34 cellular contexts compared by ENCODE assay signal in genomic region chr13:24698686-24699085, GRCh38. TPM values are rescaled to one million over a fixed set of nuclear protein-coding genes. Genes with fewer than 3 reads are reported as not detected.
"Had no signal": no experiment of that assay in that cellular context is flagged by ENCODE, and none has a peak within 500 bp of the region (broad histone marks: within the 10 kb centered on the region; RNA-seq: fewer than 3 reads in every experiment).

No MANE protein-coding gene starts in this region.

- H3K27ac ChIP-seq: ascending aorta, breast epithelium, cardiac muscle cell, colonic mucosa, epithelial cell of prostate, esophagus squamous epithelium, gastroesophageal sphincter had no signal

- DNase-seq: activated CD4-positive, alpha-beta memory T cell treated with anti-CD3 and anti-CD28 coated beads for 36 hours; activated CD4-positive, alpha-beta T cell treated with anti-CD3 and anti-CD28 coated beads for 36 hours; activated CD4-positive, alpha-beta T cell treated with anti-CD3 and anti-CD28 coated beads, Interleukin-2, amount 10 ng/mL, durations not matched to agents 24 days and 14 days; activated CD4-positive, CD25-positive, alpha-beta regulatory T cell; activated CD4-positive, CD25-positive, alpha-beta regulatory T cell treated with anti-CD3 and anti-CD28 coated beads, Interleukin-2, amount 50 U/mL, for 72 hours; activated CD8-positive, alpha-beta memory T cell treated with anti-CD3 and anti-CD28 coated beads, Interleukin-2, amount 10 ng/mL, durations not matched to agents 7 days and 5 days; activated CD8-positive, alpha-beta memory T cell treated with anti-CD3 and anti-CD28 coated beads, Interleukin-2, amount 50 U/mL, for 4 hours; activated CD8-positive, alpha-beta T cell treated with anti-CD3 and anti-CD28 coated beads, Interleukin-2, amount 10 ng/mL, durations not matched to agents 7 days and 5 days; activated effector memory CD4-positive, alpha-beta T cell treated with anti-CD3 and anti-CD28 coated beads, Interleukin-2, amount 50 U/mL, for 16 hours; activated naive CD4-positive, alpha-beta T cell treated with anti-CD3 and anti-CD28 coated beads, Interleukin-2, amount 10 ng/mL, durations not matched to agents 7 days and 5 days; activated naive CD8-positive, alpha-beta T cell treated with anti-CD3 and anti-CD28 coated beads, Interleukin-2, amount 10 ng/mL, durations not matched to agents 7 days and 5 days; activated T-cell treated with anti-CD3 and anti-CD28 coated beads, Interleukin-2, amount 50 U/mL, for 1 hour; activated T-cell treated with anti-CD3 and anti-CD28 coated beads, Interleukin-2, amount 50 U/mL, for 48 hours; central memory CD4-positive, alpha-beta T cell; cerebellar nuclear complex; colonic mucosa; effector CD8-positive, alpha-beta T cell; esophagus squamous epithelium; foreskin melanocyte; T-helper 2 cell had no signal

- H3K9me3 Mint-ChIP-seq: activated CD4-positive, alpha-beta memory T cell treated with anti-CD3 and anti-CD28 coated beads for 36 hours; activated CD4-positive, alpha-beta T cell treated with anti-CD3 and anti-CD28 coated beads, Interleukin-2, amount 10 ng/mL, durations not matched to agents 24 days and 14 days; activated naive CD4-positive, alpha-beta T cell treated with anti-CD3 and anti-CD28 coated beads, Interleukin-2, amount 10 ng/mL, durations not matched to agents 7 days and 5 days; activated naive CD4-positive, alpha-beta T cell treated with anti-CD3 and anti-CD28 coated beads, Interleukin-2, amount 50 U/mL, for 72 hours; activated naive CD8-positive, alpha-beta T cell treated with anti-CD3 and anti-CD28 coated beads, Interleukin-2, amount 10 ng/mL, durations not matched to agents 7 days and 5 days; activated T-helper 1 cell treated with anti-CD3 and anti-CD28 coated beads, Interleukin-12 subunit alpha, Interleukin-12 subunit beta, Interleukin-2, Interleukin-4 antibody, amounts not matched to agents 30 ng/mL and 10 ng/mL and 1 ng/mL, durations not matched to agents 14 hours and 24 hours and 36 hours; activated T-helper 2 cell treated with anti-CD3 and anti-CD28 coated beads, Interferon-gamma antibody, Interleukin-2, Interleukin-4, amounts not matched to agents 10 μg/mL and 5 μg/mL and 100 μg/mL, durations not matched to agents 14 hours and 24 hours and 36 hours; brain had no signal

- ATAC-seq: activated CD4-positive, alpha-beta T cell treated with anti-CD3 and anti-CD28 coated beads for 36 hours; activated CD8-positive, alpha-beta memory T cell treated with anti-CD3 and anti-CD28 coated beads, Interleukin-2, amount 10 ng/mL, durations not matched to agents 7 days and 5 days; activated CD8-positive, alpha-beta T cell treated with anti-CD3 and anti-CD28 coated beads, Interleukin-2, amount 10 ng/mL, durations not matched to agents 7 days and 5 days; activated naive CD4-positive, alpha-beta T cell treated with anti-CD3 and anti-CD28 coated beads, Interleukin-2, amount 50 U/mL, for 72 hours; gastroesophageal sphincter had no signal

- H3K4me1 ChIP-seq: ascending aorta, breast epithelium, colonic mucosa, esophagus squamous epithelium, gastroesophageal sphincter had no signal

- H3K36me3 ChIP-seq: ascending aorta, breast epithelium, cardiac muscle cell, colonic mucosa, esophagus squamous epithelium, gastroesophageal sphincter had no signal

- H3K27ac Mint-ChIP-seq: activated CD4-positive, alpha-beta memory T cell treated with anti-CD3 and anti-CD28 coated beads for 36 hours; activated CD4-positive, alpha-beta T cell treated with anti-CD3 and anti-CD28 coated beads for 36 hours; activated CD4-positive, alpha-beta T cell treated with anti-CD3 and anti-CD28 coated beads, Interleukin-2, amount 10 ng/mL, durations not matched to agents 24 days and 14 days; activated CD8-positive, alpha-beta memory T cell treated with anti-CD3 and anti-CD28 coated beads, Interleukin-2, amount 10 ng/mL, durations not matched to agents 7 days and 5 days; activated CD8-positive, alpha-beta T cell treated with anti-CD3 and anti-CD28 coated beads, Interleukin-2, amount 10 ng/mL, durations not matched to agents 7 days and 5 days; activated naive CD4-positive, alpha-beta T cell treated with anti-CD3 and anti-CD28 coated beads, Interleukin-2, amount 10 ng/mL, durations not matched to agents 7 days and 5 days; activated naive CD4-positive, alpha-beta T cell treated with anti-CD3 and anti-CD28 coated beads, Interleukin-2, amount 50 U/mL, for 72 hours; activated naive CD8-positive, alpha-beta T cell treated with anti-CD3 and anti-CD28 coated beads, Interleukin-2, amount 10 ng/mL, durations not matched to agents 7 days and 5 days; activated T-helper 1 cell treated with anti-CD3 and anti-CD28 coated beads, Interleukin-12 subunit alpha, Interleukin-12 subunit beta, Interleukin-2, Interleukin-4 antibody, amounts not matched to agents 30 ng/mL and 10 ng/mL and 1 ng/mL, durations not matched to agents 14 hours and 24 hours and 36 hours; activated T-helper 2 cell treated with anti-CD3 and anti-CD28 coated beads, Interferon-gamma antibody, Interleukin-2, Interleukin-4, amounts not matched to agents 10 μg/mL and 5 μg/mL and 100 μg/mL, durations not matched to agents 14 hours and 24 hours and 36 hours; brain had no signal

- H3K4me3 ChIP-seq: ascending aorta, breast epithelium, cardiac muscle cell, colonic mucosa, esophagus squamous epithelium, gastroesophageal sphincter had no signal

- H3K4me1 Mint-ChIP-seq: brain had no signal

- H3K27me3 ChIP-seq: ascending aorta, cardiac muscle cell, colonic mucosa had no signal

- H3K36me3 Mint-ChIP-seq: activated CD4-positive, alpha-beta memory T cell treated with anti-CD3 and anti-CD28 coated beads for 36 hours; activated CD8-positive, alpha-beta memory T cell treated with anti-CD3 and anti-CD28 coated beads, Interleukin-2, amount 10 ng/mL, durations not matched to agents 7 days and 5 days; activated naive CD4-positive, alpha-beta T cell treated with anti-CD3 and anti-CD28 coated beads, Interleukin-2, amount 10 ng/mL, durations not matched to agents 7 days and 5 days; activated naive CD4-positive, alpha-beta T cell treated with anti-CD3 and anti-CD28 coated beads, Interleukin-2, amount 50 U/mL, for 72 hours; activated naive CD8-positive, alpha-beta T cell treated with anti-CD3 and anti-CD28 coated beads, Interleukin-2, amount 10 ng/mL, durations not matched to agents 7 days and 5 days; brain had no signal

- H3K4me3 Mint-ChIP-seq: activated CD4-positive, alpha-beta memory T cell treated with anti-CD3 and anti-CD28 coated beads for 36 hours; activated CD4-positive, alpha-beta T cell treated with anti-CD3 and anti-CD28 coated beads for 36 hours; activated CD4-positive, alpha-beta T cell treated with anti-CD3 and anti-CD28 coated beads, Interleukin-2, amount 10 ng/mL, durations not matched to agents 24 days and 14 days; activated CD8-positive, alpha-beta memory T cell treated with anti-CD3 and anti-CD28 coated beads, Interleukin-2, amount 10 ng/mL, durations not matched to agents 7 days and 5 days; activated CD8-positive, alpha-beta T cell treated with anti-CD3 and anti-CD28 coated beads, Interleukin-2, amount 10 ng/mL, durations not matched to agents 7 days and 5 days; activated naive CD4-positive, alpha-beta T cell treated with anti-CD3 and anti-CD28 coated beads, Interleukin-2, amount 10 ng/mL, durations not matched to agents 7 days and 5 days; activated naive CD8-positive, alpha-beta T cell treated with anti-CD3 and anti-CD28 coated beads, Interleukin-2, amount 10 ng/mL, durations not matched to agents 7 days and 5 days; activated T-helper 1 cell treated with anti-CD3 and anti-CD28 coated beads, Interleukin-12 subunit alpha, Interleukin-12 subunit beta, Interleukin-2, Interleukin-4 antibody, amounts not matched to agents 30 ng/mL and 10 ng/mL and 1 ng/mL, durations not matched to agents 14 hours and 24 hours and 36 hours; brain had no signal

- H3K9me3 ChIP-seq: ascending aorta, breast epithelium, colonic mucosa, esophagus squamous epithelium, gastroesophageal sphincter had no signal

RNA-seq across cellular contexts. Expression of gene ATP12A, which starts 18.5 kb away (rescaled TPM):
- total RNA-seq: activated naive CD8-positive, alpha-beta T cell treated with anti-CD3 and anti-CD28 coated beads, Interleukin-2, amount 10 ng/mL, durations not matched to agents 7 days and 5 days; ascending aorta; breast epithelium; cardiac muscle cell; dermis microvascular lymphatic vessel endothelial cell; endothelial cell of umbilical vein; fibroblast of lung; fibroblast of villous mesenchyme; glomerular endothelial cell had no signal
- polyA plus RNA-seq: cardiac muscle cell, endothelial cell of umbilical vein, fibroblast of lung had no signal
